Comparison of ENCODE assay signal across 23 cellular contexts in the genomic region with DNA sequence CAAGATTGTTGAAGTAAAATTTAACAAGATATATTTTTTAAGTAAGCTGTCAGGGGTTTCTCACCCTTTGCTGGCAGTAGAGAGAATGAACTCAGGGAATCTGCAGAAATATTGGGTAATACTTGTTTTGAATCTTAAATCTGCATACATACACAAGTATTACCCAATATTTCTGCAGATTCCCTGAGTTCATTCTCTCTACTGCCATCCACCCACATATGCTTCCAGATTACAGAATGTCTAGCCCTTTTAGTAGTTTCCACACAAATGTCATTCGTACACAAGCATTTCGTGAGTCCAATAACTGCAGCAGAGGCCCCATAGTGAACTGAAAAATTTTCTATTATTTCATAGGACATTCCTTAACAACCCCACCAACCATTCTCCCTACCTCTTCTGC.
DNase-seq lines count a peak whose midpoint lies in the region; ATAC-seq and TF ChIP-seq lines count a peak whose summit lies in the region.
"Had no signal": no experiment of that assay in that cellular context is flagged by ENCODE, and none has a peak within 500 bp of the region (broad histone marks: within the 10 kb centered on the region; RNA-seq: fewer than 3 reads in every experiment).

No MANE protein-coding gene starts in this region.

- no peak overlapping the region for H3K27ac Mint-ChIP-seq in progenitor cell of endocrine pancreas

- TF ChIP-seq CTCF in choroid plexus epithelial cell (conservative IDR thresholded peaks at IDR 0.05; ENCODE audit: low read depth, low read length) (no peak), smooth muscle cell (IDR thresholded peaks at IDR 0.05; ENCODE audit: borderline replicate concordance, insufficient read depth, poor library complexity, severe bottlenecking) (no peak), progenitor cell of endocrine pancreas (IDR thresholded peaks at IDR 0.05; ENCODE audit: unreplicated experiment) (no peak)

- no peaks in the 10 kb centered on the region for H4K20me1 ChIP-seq in smooth muscle cell (ENCODE audit: low read depth)

- H3K4me1 Mint-ChIP-seq in progenitor cell of endocrine pancreas (ENCODE audit: low read depth), result no peaks in the 10 kb centered on the region

- H3K27ac ChIP-seq in smooth muscle cell (ENCODE audit: low read depth), result no peak overlapping the region

- H3K36me3 ChIP-seq in smooth muscle cell (ENCODE audit: low read depth), result no peaks in the 10 kb centered on the region
- H3K36me3 ChIP-seq: BE2C, MG63 had no signal

- H3K4me3 ChIP-seq in choroid plexus epithelial cell (ENCODE audit: low read depth, low read length) (no peak overlapping the region), smooth muscle cell (no peak overlapping the region)
- H3K4me3 ChIP-seq: MG63 had no signal

- peak overlapping the region; percentile 54 for H2AFZ ChIP-seq in smooth muscle cell (ENCODE audit: low read depth)

- no peak overlapping the region for H3K4me3 Mint-ChIP-seq in progenitor cell of endocrine pancreas (ENCODE audit: low read depth)
- H3K4me3 Mint-ChIP-seq: CD14-positive monocyte had no signal

- H3K9ac ChIP-seq in smooth muscle cell (ENCODE audit: low read depth), result no peak overlapping the region

- WGBS in smooth muscle cell (ENCODE audit: low lambda C conversion rate), result 27% methylated on average over 2 of the region's 2 CpGs

- no peaks in the 10 kb centered on the region for H3K27me3 ChIP-seq in smooth muscle cell (ENCODE audit: low read depth)
- H3K27me3 ChIP-seq: MG63 had no signal

- no peaks in the 10 kb centered on the region for H3K9me3 ChIP-seq in smooth muscle cell (replicated peaks; ENCODE audit: low read depth)
- H3K9me3 ChIP-seq: BE2C, MG63 had no signal

- no peaks in the 10 kb centered on the region for H3K4me1 ChIP-seq in smooth muscle cell (ENCODE audit: low read depth)
- H3K4me1 ChIP-seq: BE2C had no signal

- no peaks in the 10 kb centered on the region for H3K79me2 ChIP-seq in smooth muscle cell (ENCODE audit: low read depth)

- ATAC-seq in HG03354 (IDR thresholded peaks at IDR 0.05; ENCODE audit: poor library complexity, severe bottlenecking, unreplicated experiment), result no peak
- ATAC-seq: Panc1 had no signal

- DNase-seq in OCI-M1 (lab: John Stamatoyannopoulos, UW) (peak; percentile 42), choroid plexus epithelial cell (ENCODE audit: low read depth) (peak; percentile 54), iris pigment epithelial cell (ENCODE audit: low read depth) (peak; percentile 43), smooth muscle cell (lab: John Stamatoyannopoulos, UW; ENCODE audit: unreplicated experiment) (no peak), progenitor cell of endocrine pancreas (ENCODE audit: low spot score, unreplicated experiment) (no peak), cortex of kidney (lab: John Stamatoyannopoulos, UW) (no peak), OCI-M2 (lab: John Stamatoyannopoulos, UW; ENCODE audit: unreplicated experiment) (no peak)
- DNase-seq: BE2C, Calu3, DMS79 treated with DMSO at 0.1 percent for 48 hours, GF-D8, KBM-7, MG63, NCI-H1048, NCI-H1417, NCI-H1694, NCI-H2029 treated with DMSO at 0.1 percent for 48 hours, NCI-H2227 treated with DMSO at 0.1 percent for 48 hours, NCI-H526 treated with DMSO at 0.1 percent for 48 hours, SHP77 treated with DMSO at 0.1 percent for 48 hours had no signal

- H3K36me3 Mint-ChIP-seq in progenitor cell of endocrine pancreas (ENCODE audit: insufficient read depth), result no peaks in the 10 kb centered on the region
- H3K36me3 Mint-ChIP-seq: CD14-positive monocyte had no signal

- no peaks in the 10 kb centered on the region for H3K9me3 Mint-ChIP-seq in progenitor cell of endocrine pancreas (ENCODE audit: low read depth)

- no peaks in the 10 kb centered on the region for H3F3A ChIP-seq in smooth muscle cell (ENCODE audit: low read depth)

- peak overlapping the region; percentile 20 for H3K4me2 ChIP-seq in smooth muscle cell

- no peaks in the 10 kb centered on the region for H3K27me3 Mint-ChIP-seq in progenitor cell of endocrine pancreas

Comparison
In these comparisons a context has a peak if more than half of its experiments do, and no peak if none do; other contexts are left out.
1. DNase-seq: peak in OCI-M1 (single experiment), choroid plexus epithelial cell (single experiment) and iris pigment epithelial cell (single experiment); none in smooth muscle cell (single experiment), progenitor cell of endocrine pancreas (single experiment), cortex of kidney (single experiment) and OCI-M2 (single experiment).